In genomic region chr17:74503949-74504348, GRCh38 we compare ENCODE assay signal across 10 cellular contexts. TPM values are rescaled to one million over a fixed set of nuclear protein-coding genes. Genes with fewer than 3 reads are reported as not detected.
"Had no signal": no experiment of that assay in that cellular context is flagged by ENCODE, and none has a peak within 500 bp of the region (broad histone marks: within the 10 kb centered on the region; RNA-seq: fewer than 3 reads in every experiment).

No MANE protein-coding gene starts in this region.

RNA-seq across cellular contexts. Expression of gene CD300LB, which starts 27.3 kb away (rescaled TPM):
- total RNA-seq: bronchial epithelial cell, cerebellum, endodermal cell, esophagus mucosa, kidney epithelial cell, mesothelial cell of epicardium, osteoblast, progenitor cell of endocrine pancreas, urinary bladder had no signal
- polyA plus RNA-seq: naive thymus-derived CD4-positive, alpha-beta T cell had no signal

RNA-seq across cellular contexts. Expression of gene CD300A, which starts 37.5 kb away (rescaled TPM):
- total RNA-seq: bronchial epithelial cell, endodermal cell, kidney epithelial cell, mesothelial cell of epicardium, osteoblast had no signal

RNA-seq across cellular contexts. Expression of gene CD300C, which starts 42.0 kb away (rescaled TPM):
- total RNA-seq: bronchial epithelial cell, cerebellum, endodermal cell, kidney epithelial cell, mesothelial cell of epicardium, osteoblast, progenitor cell of endocrine pancreas had no signal
- polyA plus RNA-seq: naive thymus-derived CD4-positive, alpha-beta T cell had no signal
